ENCODE assay signal across 12 cellular contexts in genomic region chr10:50397312-50398140, GRCh38.
DNase-seq lines count a peak whose midpoint lies in the region; ATAC-seq and TF ChIP-seq lines count a peak whose summit lies in the region.
"Had no signal": no experiment of that assay in that cellular context is flagged by ENCODE, and none has a peak within 500 bp of the region (broad histone marks: within the 10 kb centered on the region; RNA-seq: fewer than 3 reads in every experiment).

No MANE protein-coding gene starts in this region.

- peak; percentile 38 for ATAC-seq in GM18907 (IDR thresholded peaks at IDR 0.05; ENCODE audit: unreplicated experiment)
- peak; percentile 41 for ATAC-seq in HG02938 (IDR thresholded peaks at IDR 0.05; ENCODE audit: unreplicated experiment)
- no peak for ATAC-seq in GM23338

- no peaks in the 10 kb centered on the region for H3K9me2 ChIP-seq in GM23338 (ENCODE audit: insufficient read depth)

- no peaks in the 10 kb centered on the region for H3K27me3 ChIP-seq in ACC112 (ENCODE audit: insufficient read depth, low read length)
- no peaks in the 10 kb centered on the region for H3K27me3 ChIP-seq in GM23338 (ENCODE audit: insufficient read depth)
- H3K27me3 ChIP-seq: spleen, upper lobe of right lung had no signal

- no peaks in the 10 kb centered on the region for H3K9me3 Mint-ChIP-seq in activated CD4-positive, alpha-beta memory T cell treated with anti-CD3 and anti-CD28 coated beads for 36 hours
- H3K9me3 Mint-ChIP-seq in GM23338 = no peaks in the 10 kb centered on the region

- no peaks in the 10 kb centered on the region for H3K36me3 ChIP-seq in ACC112 (ENCODE audit: insufficient read depth, low read length)
- no peaks in the 10 kb centered on the region for H3K36me3 ChIP-seq in GM23338 (ENCODE audit: insufficient read depth)
- H3K36me3 ChIP-seq: spleen, upper lobe of right lung had no signal

- H3K4me3 ChIP-seq in ACC112 (ENCODE audit: low read depth, low read length) = no peak overlapping the region
- H3K4me3 ChIP-seq in GM23338 = no peak overlapping the region
- H3K4me3 ChIP-seq: coronary artery, spleen, upper lobe of right lung had no signal

- DNase-seq in activated CD4-positive, alpha-beta memory T cell treated with anti-CD3 and anti-CD28 coated beads for 36 hours = peak; percentile 11
- DNase-seq in DMS 273 treated with DMSO at 0.1 percent for 48 hours (lab: John Stamatoyannopoulos, UW) = no peak
- no peak for DNase-seq in putamen (ENCODE audit: low spot score)
- no peak for DNase-seq in occipital lobe (lab: John Stamatoyannopoulos, UW)
- DNase-seq in GM23338 (ENCODE audit: low spot score) = no peak
- DNase-seq: activated CD4-positive, alpha-beta T cell treated with anti-CD3 and anti-CD28 coated beads, Interleukin-2, amount 50 U/mL, for 4 hours; spleen; upper lobe of right lung had no signal

- H3K79me2 ChIP-seq in ACC112 (ENCODE audit: control insufficient read depth, insufficient read depth, low read length, unreplicated experiment) (peaks cover 49% of the 10 kb centered on the region), GM23338 (replicated peaks; ENCODE audit: insufficient read depth) (no peaks in the 10 kb centered on the region; the same call in none of the 2 replicates)

- H3K27me3 Mint-ChIP-seq in activated CD4-positive, alpha-beta memory T cell treated with anti-CD3 and anti-CD28 coated beads for 36 hours = no peaks in the 10 kb centered on the region
- no peaks in the 10 kb centered on the region for H3K27me3 Mint-ChIP-seq in GM23338 (ENCODE audit: insufficient read depth, low read depth, poor library complexity)

- peak overlapping the region; percentile 17 for H3K4me3 Mint-ChIP-seq in activated CD4-positive, alpha-beta memory T cell treated with anti-CD3 and anti-CD28 coated beads for 36 hours
- H3K4me3 Mint-ChIP-seq in GM23338 = no peak overlapping the region

- CTCF ChIA-PET in activated CD4-positive, alpha-beta memory T cell treated with anti-CD3 and anti-CD28 coated beads for 36 hours (lab: Charles Lee) = interaction anchor here (1.1 to 2.4 kb wide), 6 partner anchors 10 to 223 kb away, joined by 3 to 8 read pairs (median 4); no protein-coding TSS in a partner anchor

- H3F3A ChIP-seq in GM23338 (replicated peaks; ENCODE audit: low read depth) = no peaks in the 10 kb centered on the region

- H3K27ac ChIP-seq in ACC112 (ENCODE audit: low read depth, low read length) (peak overlapping the region; percentile 98), GM23338 (ENCODE audit: low read depth) (no peak overlapping the region)
- H3K27ac ChIP-seq: coronary artery, upper lobe of right lung had no signal

- no peak overlapping the region for H3K4me2 ChIP-seq in GM23338

- H3K36me3 Mint-ChIP-seq in activated CD4-positive, alpha-beta memory T cell treated with anti-CD3 and anti-CD28 coated beads for 36 hours = peaks cover 4% of the 10 kb centered on the region
- no peaks in the 10 kb centered on the region for H3K36me3 Mint-ChIP-seq in GM23338 (ENCODE audit: low read depth)

- H4K20me1 ChIP-seq in GM23338 (replicated peaks; ENCODE audit: insufficient read depth) = no peaks in the 10 kb centered on the region

- peak overlapping the region; percentile 65 for H3K27ac Mint-ChIP-seq in activated CD4-positive, alpha-beta memory T cell treated with anti-CD3 and anti-CD28 coated beads for 36 hours
- H3K27ac Mint-ChIP-seq in GM23338 = no peak overlapping the region

- no peak overlapping the region for H2AFZ ChIP-seq in ACC112 (ENCODE audit: low read length, unreplicated experiment)
- H2AFZ ChIP-seq in GM23338 = no peak overlapping the region

- POLR2A ChIA-PET in activated CD4-positive, alpha-beta memory T cell treated with anti-CD3 and anti-CD28 coated beads for 36 hours (lab: Charles Lee) = interaction anchor here (0.7 to 1.4 kb wide), 9 partner anchors 34 to 342 kb away, joined by 3 to 8 read pairs (median 4); partner anchors contain the start of gene ASAH2B

- intact Hi-C loops in activated CD4-positive, alpha-beta memory T cell treated with anti-CD3 and anti-CD28 coated beads for 36 hours (cut with micrococcal nuclease) = loop anchor here (1.0 to 2.0 kb wide), 6 partner anchors 21 to 240 kb away; no protein-coding TSS in a partner anchor

- H3K4me1 ChIP-seq in ACC112 (ENCODE audit: control insufficient read depth, insufficient read depth, low read length, unreplicated experiment) = peaks cover 59% of the 10 kb centered on the region
- no peaks in the 10 kb centered on the region for H3K4me1 ChIP-seq in GM23338 (ENCODE audit: insufficient read depth)

- H3K4me1 Mint-ChIP-seq in activated CD4-positive, alpha-beta memory T cell treated with anti-CD3 and anti-CD28 coated beads for 36 hours (ENCODE audit: low read depth) = peaks cover 46% of the 10 kb centered on the region
- peaks cover 21% of the 10 kb centered on the region for H3K4me1 Mint-ChIP-seq in GM23338

- TF ChIP-seq CTCF in GM23338 (conservative IDR thresholded peaks at IDR 0.05; ENCODE audit: low read depth in 2 of 2) = no peak

TF ChIP-seq in GM23338, 12 proteins besides CTCF, POLR2A, EP300 and RAD21:
- TF ChIP-seq ETS1 (IDR thresholded peaks at IDR 0.05) (no peak), CREB1 (CRISPR knock-in tag; IDR thresholded peaks at IDR 0.05; ENCODE audit: low read depth) (no peak), EZH2 (IDR thresholded peaks at IDR 0.05; ENCODE audit: low read depth, unreplicated experiment) (no peak)
